In the genomic region with DNA sequence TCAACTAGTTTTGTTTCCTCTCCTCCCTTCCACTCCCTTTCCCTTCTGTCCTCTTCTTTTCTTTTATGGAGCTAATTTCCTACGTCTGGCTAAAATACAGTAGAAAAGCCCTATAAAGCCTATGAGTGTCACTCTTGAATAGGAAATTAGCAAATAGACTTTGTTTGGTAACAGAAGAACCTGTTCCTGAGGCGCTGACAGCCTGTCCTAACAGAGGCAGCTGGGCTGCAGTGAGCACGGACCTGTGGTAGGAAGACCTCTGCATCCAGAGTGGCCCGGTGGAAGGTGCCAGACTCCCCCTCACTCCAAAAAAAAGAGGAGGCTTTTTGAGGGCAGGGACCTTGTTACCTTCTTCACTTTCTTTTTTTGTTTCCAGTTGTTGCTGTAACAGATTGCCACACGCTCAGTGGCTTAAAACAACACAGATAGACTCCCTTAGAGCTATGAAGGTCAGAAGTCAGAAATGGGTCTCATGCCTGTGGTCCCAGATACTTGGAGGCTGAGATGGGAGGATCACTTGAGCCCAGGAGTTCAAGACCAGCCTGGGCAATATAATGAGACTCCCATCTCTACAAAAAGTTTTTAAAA, we compare ENCODE assay signal across 9 cellular contexts.
DNase-seq lines count a peak whose midpoint lies in the region; ATAC-seq and TF ChIP-seq lines count a peak whose summit lies in the region.
"Had no signal": no experiment of that assay in that cellular context is flagged by ENCODE, and none has a peak within 500 bp of the region (broad histone marks: within the 10 kb centered on the region; RNA-seq: fewer than 3 reads in every experiment).

No MANE protein-coding gene starts in this region.

- H3K9me3 ChIP-seq in skeletal muscle satellite cell (replicated peaks; ENCODE audit: low read length), result no peaks in the 10 kb centered on the region

- peak overlapping the region; percentile 4 for H3K9ac ChIP-seq in skeletal muscle satellite cell (ENCODE audit: low read depth, low read length)

- TF ChIP-seq CTCF in progenitor cell of endocrine pancreas (IDR thresholded peaks at IDR 0.05; ENCODE audit: unreplicated experiment), result no peak

- no peaks in the 10 kb centered on the region for H3K36me3 Mint-ChIP-seq in progenitor cell of endocrine pancreas (ENCODE audit: insufficient read depth)
- H3K36me3 Mint-ChIP-seq: naive thymus-derived CD8-positive, alpha-beta T cell had no signal

- H3K36me3 ChIP-seq in skeletal muscle satellite cell (ENCODE audit: insufficient read depth, low read length), result no peaks in the 10 kb centered on the region

- ATAC-seq in left cardiac atrium, result peak; percentile 48 to 74
- no peak for ATAC-seq in HG03108 (IDR thresholded peaks at IDR 0.05; ENCODE audit: unreplicated experiment)
- ATAC-seq: naive thymus-derived CD8-positive, alpha-beta T cell had no signal

- H3K27ac Mint-ChIP-seq in progenitor cell of endocrine pancreas, result no peak overlapping the region
- H3K27ac Mint-ChIP-seq: naive thymus-derived CD8-positive, alpha-beta T cell had no signal

- peaks cover 4% of the 10 kb centered on the region for H3K9me3 Mint-ChIP-seq in progenitor cell of endocrine pancreas (ENCODE audit: low read depth)

- H3K4me3 Mint-ChIP-seq in progenitor cell of endocrine pancreas (ENCODE audit: low read depth), result no peak overlapping the region
- H3K4me3 Mint-ChIP-seq: naive thymus-derived CD8-positive, alpha-beta T cell had no signal

- H3K4me1 ChIP-seq in skeletal muscle satellite cell (ENCODE audit: control insufficient read depth, insufficient read depth, low read length), result peaks cover 39% of the 10 kb centered on the region

- peaks cover 8% of the 10 kb centered on the region for H3K4me1 Mint-ChIP-seq in progenitor cell of endocrine pancreas (ENCODE audit: low read depth)
- H3K4me1 Mint-ChIP-seq: naive thymus-derived CD8-positive, alpha-beta T cell had no signal

- intact Hi-C loops in left cardiac atrium (cut with DNase I), result loop anchor here in 1 of 2 donors (5.0 to 10.0 kb wide), 3 partner anchors 38 to 150 kb away; no protein-coding TSS in a partner anchor

- peaks cover 6% of the 10 kb centered on the region for H3K27me3 Mint-ChIP-seq in progenitor cell of endocrine pancreas

- H3K27me3 ChIP-seq in skeletal muscle satellite cell (ENCODE audit: control insufficient read depth, insufficient read depth, low read length), result no peaks in the 10 kb centered on the region

- DNase-seq in GF-D8 (lab: John Stamatoyannopoulos, UW) (peak; percentile 74), OCI-M1 (lab: John Stamatoyannopoulos, UW) (peak; percentile 93), left cardiac atrium (no peak), progenitor cell of endocrine pancreas (ENCODE audit: low spot score, unreplicated experiment) (no peak), foreskin melanocyte (no peak), retina (no peak)
- DNase-seq: naive thymus-derived CD8-positive, alpha-beta T cell had no signal

- H3K4me3 ChIP-seq in skeletal muscle satellite cell (ENCODE audit: low read length), result no peak overlapping the region

- H3K4me2 ChIP-seq in skeletal muscle satellite cell (ENCODE audit: low read length), result no peak overlapping the region

Comparison
In these comparisons a context has a peak if more than half of its experiments do, and no peak if none do; other contexts are left out.
1. DNase-seq: peak in GF-D8 (single experiment) and OCI-M1 (single experiment); none in left cardiac atrium (single experiment), progenitor cell of endocrine pancreas (single experiment), foreskin melanocyte (single experiment) and retina (single experiment).